20 cellular contexts compared by ENCODE assay signal in genomic region chr2:32161296-32161695, GRCh38.
"Had no signal": no experiment of that assay in that cellular context is flagged by ENCODE, and none has a peak within 500 bp of the region (broad histone marks: within the 10 kb centered on the region; RNA-seq: fewer than 3 reads in every experiment).

No MANE protein-coding gene starts in this region.

- H3K4me2 ChIP-seq: KMS-11 had no signal

- H3K27ac ChIP-seq: KMS-11, SJSA1, SK-N-MC had no signal

- DNase-seq: IMR-90, Kasumi-1, MM.1S, NCI-H1092 treated with DMSO at 0.1 percent for 48 hours, NCI-H1436, NCI-H187, NCI-H2029, NCI-H2081 treated with DMSO at 0.1 percent for 48 hours, NCI-H2171 treated with DMSO at 0.1 percent for 48 hours, NCI-H345, NCI-H446 treated with DMSO at 0.1 percent for 48 hours, NCI-H510A treated with DMSO at 0.1 percent for 48 hours, NCI-H526, Right ventricle myocardium superior, RPMI8226, SIG-M5 had no signal

- H3K9me3 ChIP-seq: SJSA1 had no signal

- H3K4me1 ChIP-seq: SJSA1 had no signal

- H3K27me3 ChIP-seq: SJSA1 had no signal

- H3K4me3 ChIP-seq: SJSA1, SK-N-MC had no signal

- ATAC-seq: HepG2 had no signal

- H3K36me3 ChIP-seq: SJSA1 had no signal
